ENCODE assay signal across 8 cellular contexts in the genomic region with DNA sequence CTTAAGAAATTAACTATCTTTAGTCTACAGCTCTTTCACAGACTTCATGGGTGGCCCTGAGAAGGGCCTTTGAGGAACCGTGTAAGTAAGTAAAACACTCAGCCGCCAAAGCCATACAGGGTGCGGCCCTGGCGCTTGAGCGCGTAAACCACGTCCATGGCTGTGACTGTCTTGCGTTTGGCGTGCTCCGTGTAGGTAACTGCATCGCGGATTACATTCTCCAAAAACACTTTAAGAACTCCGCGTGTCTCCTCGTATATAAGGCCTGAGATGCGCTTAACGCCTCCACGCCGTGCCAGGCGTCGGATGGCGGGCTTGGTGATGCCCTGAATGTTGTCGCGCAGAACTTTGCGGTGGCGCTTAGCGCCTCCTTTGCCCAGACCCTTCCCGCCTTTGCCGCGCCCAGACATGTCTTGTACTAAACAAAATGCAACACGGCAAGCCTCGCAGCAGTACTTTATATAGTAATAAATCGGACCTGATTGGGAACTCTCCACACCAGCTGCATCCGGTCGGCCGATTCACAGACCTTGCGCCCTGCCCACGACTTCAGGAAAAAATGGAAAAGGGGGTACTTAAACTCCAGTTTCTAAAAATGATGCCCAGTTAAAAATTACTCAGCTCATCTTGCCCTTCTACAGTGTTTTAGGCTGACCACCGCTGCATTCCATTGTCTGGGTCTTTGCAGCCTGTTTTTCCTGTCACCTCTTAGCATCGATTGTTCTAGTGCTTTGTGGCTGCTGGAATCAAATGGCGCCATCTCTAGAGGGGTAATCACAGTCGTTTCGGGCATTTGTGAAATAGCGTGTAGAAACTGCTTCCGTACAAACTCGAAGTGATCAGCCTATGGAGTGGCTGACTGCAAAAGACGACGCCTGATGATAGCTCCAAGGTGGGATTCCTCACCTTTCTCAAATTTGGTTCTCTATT. TPM values are rescaled to one million over a fixed set of nuclear protein-coding genes. Genes with fewer than 3 reads are reported as not detected.
A peak's percentile ranks its signal among the peaks of the same experiment; 100 is the strongest.
DNase-seq lines count a peak whose midpoint lies in the region; ATAC-seq and TF ChIP-seq lines count a peak whose summit lies in the region.

No MANE protein-coding gene starts in this region.

- H4K20me1 ChIP-seq in GM23338 (replicated peaks; ENCODE audit: insufficient read depth) = no peaks in the 10 kb centered on the region

- no peaks in the 10 kb centered on the region for H3K79me2 ChIP-seq in GM23338 (replicated peaks; ENCODE audit: insufficient read depth)

- H3K27ac ChIP-seq in GM23338 (ENCODE audit: low read depth) (peak overlapping the region; percentile 97), stomach smooth muscle (ENCODE audit: low read length) (no peak overlapping the region)

- H3K4me2 ChIP-seq in GM23338 = peak overlapping the region; percentile 67

- POLR2A ChIA-PET in Caco-2 (lab: Charles Lee) = interaction anchor here (1.4 to 1.5 kb wide), 2 partner anchors 17 to 35 kb away, joined by 4 to 7 read pairs; a partner anchor contains a TSS
- POLR2A ChIA-PET in activated CD4-positive, alpha-beta memory T cell treated with anti-CD3 and anti-CD28 coated beads for 36 hours (lab: Charles Lee) = interaction anchor here (0.7 to 12.2 kb wide), 18 partner anchors 9 to 1853 kb away, joined by 3 to 507 read pairs (median 5); a partner anchor contains a TSS

- H3K27me3 Mint-ChIP-seq in Caco-2 (ENCODE audit: insufficient read depth, unreplicated experiment) = no peaks in the 10 kb centered on the region
- H3K27me3 Mint-ChIP-seq in GM23338 (ENCODE audit: insufficient read depth, low read depth, poor library complexity) = peaks cover 38% of the 10 kb centered on the region
- H3K27me3 Mint-ChIP-seq in activated CD4-positive, alpha-beta memory T cell treated with anti-CD3 and anti-CD28 coated beads for 36 hours = peaks cover 5% of the 10 kb centered on the region

- ATAC-seq in GM23338 = peak; percentile 41

- no peaks in the 10 kb centered on the region for H3K9me2 ChIP-seq in GM23338 (ENCODE audit: insufficient read depth)

- H3K27ac Mint-ChIP-seq in Caco-2 (ENCODE audit: unreplicated experiment) (peak overlapping the region; percentile 78), GM23338 (peak overlapping the region; percentile 100)
- peak overlapping the region; percentile 99 for H3K27ac Mint-ChIP-seq in activated CD4-positive, alpha-beta memory T cell treated with anti-CD3 and anti-CD28 coated beads for 36 hours

- no peaks in the 10 kb centered on the region for H3K4me1 ChIP-seq in Caco-2
- H3K4me1 ChIP-seq in GM23338 (ENCODE audit: insufficient read depth) = peaks cover 10% of the 10 kb centered on the region; the same call in 1 of the 2 replicates
- no peaks in the 10 kb centered on the region for H3K4me1 ChIP-seq in endocrine pancreas (ENCODE audit: control insufficient read depth, insufficient read depth, low read length)
- H3K4me1 ChIP-seq in stomach smooth muscle (ENCODE audit: control insufficient read depth, insufficient read depth, low read length) = peaks cover 16% of the 10 kb centered on the region

- intact Hi-C loops in Caco-2 (cut with micrococcal nuclease; ENCODE audit: unreplicated experiment) = no loop called here
- intact Hi-C loops in activated CD4-positive, alpha-beta memory T cell treated with anti-CD3 and anti-CD28 coated beads for 36 hours (cut with micrococcal nuclease) = loop anchor here (1.0 to 5.0 kb wide), 3 partner anchors 17 to 1716 kb away; a partner anchor contains a TSS

- no peak overlapping the region for H2AFZ ChIP-seq in GM23338

- no peaks in the 10 kb centered on the region for H3K9me3 ChIP-seq in Caco-2
- no peaks in the 10 kb centered on the region for H3K9me3 ChIP-seq in endocrine pancreas (ENCODE audit: control insufficient read depth, low read length)
- H3K9me3 ChIP-seq in stomach smooth muscle (ENCODE audit: control insufficient read depth in 2 of 2, low read length in 2 of 2) = peaks cover 0 to 4% of the 10 kb centered on the region in 2 donors

- no peak for DNase-seq in Caco-2
- DNase-seq in GM23338 (ENCODE audit: low spot score) = peak; percentile 76
- DNase-seq in NCI-H2107 treated with DMSO at 0.1 percent for 48 hours (lab: John Stamatoyannopoulos, UW; ENCODE audit: unreplicated experiment) = peak; percentile 46
- peak; percentile 87 for DNase-seq in activated CD4-positive, alpha-beta memory T cell treated with anti-CD3 and anti-CD28 coated beads for 36 hours
- peak; percentile 79 for DNase-seq in mucosa of gallbladder (ENCODE audit: low spot score)
- no peak for DNase-seq in T-helper 9 cell

- H3K9me3 Mint-ChIP-seq in Caco-2 (ENCODE audit: unreplicated experiment) = peaks cover 7% of the 10 kb centered on the region
- H3K9me3 Mint-ChIP-seq in GM23338 = peaks cover 3% of the 10 kb centered on the region; the same call in 2 of the 3 replicates
- no peaks in the 10 kb centered on the region for H3K9me3 Mint-ChIP-seq in activated CD4-positive, alpha-beta memory T cell treated with anti-CD3 and anti-CD28 coated beads for 36 hours

- CTCF ChIA-PET in Caco-2 (lab: Charles Lee) = interaction anchor here (0.6 kb wide), 1 partner anchor 66 kb away, joined by 4 read pairs; a partner anchor contains a TSS
- CTCF ChIA-PET in activated CD4-positive, alpha-beta memory T cell treated with anti-CD3 and anti-CD28 coated beads for 36 hours (lab: Charles Lee) = interaction anchor here (1.3 to 11.3 kb wide), 5 partner anchors 16 to 78 kb away, joined by 4 to 121 read pairs (median 6); a partner anchor contains a TSS

- H3K27me3 ChIP-seq in Caco-2 (replicated peaks; ENCODE audit: control insufficient read depth, insufficient read depth, low read length) (no peaks in the 10 kb centered on the region), GM23338 (ENCODE audit: insufficient read depth) (no peaks in the 10 kb centered on the region), endocrine pancreas (ENCODE audit: control insufficient read depth, insufficient read depth, low read length) (peaks cover 15% of the 10 kb centered on the region), stomach smooth muscle (ENCODE audit: control insufficient read depth in 1 of 2, insufficient read depth in 2 of 2, low read length in 2 of 2) (peaks cover 44 to 57% of the 10 kb centered on the region in 2 donors)

- H3K36me3 Mint-ChIP-seq in Caco-2 (ENCODE audit: insufficient read depth, unreplicated experiment) = peaks cover 7% of the 10 kb centered on the region
- H3K36me3 Mint-ChIP-seq in GM23338 (ENCODE audit: low read depth) = no peaks in the 10 kb centered on the region
- peaks cover 16% of the 10 kb centered on the region for H3K36me3 Mint-ChIP-seq in activated CD4-positive, alpha-beta memory T cell treated with anti-CD3 and anti-CD28 coated beads for 36 hours

- H3F3A ChIP-seq in GM23338 (replicated peaks; ENCODE audit: low read depth) = peaks cover 3% of the 10 kb centered on the region; the same call in 1 of the 2 replicates

- no TSS peak for BruUV-seq in Caco-2 (replicated peaks; lab: Mats Ljungman, UMichigan)

- H3K4me3 ChIP-seq in Caco-2 (ENCODE audit: low read depth, low read length) (no peak overlapping the region), GM23338 (peak overlapping the region; percentile 60), endocrine pancreas (ENCODE audit: control insufficient read depth, insufficient read depth, low read length) (peak overlapping the region; percentile 56), stomach smooth muscle (ENCODE audit: low read length in 2 of 2) (peak overlapping the region; percentile 35 to 74)

- H3K9ac ChIP-seq in endocrine pancreas (ENCODE audit: control insufficient read depth, insufficient read depth, low read length) (no peak overlapping the region), stomach smooth muscle (ENCODE audit: low read length in 2 of 2) (no peak overlapping the region)

- H3K4me1 Mint-ChIP-seq in Caco-2 (ENCODE audit: low read depth, unreplicated experiment) (peaks cover 5% of the 10 kb centered on the region), GM23338 (peaks cover 26% of the 10 kb centered on the region)
- H3K4me1 Mint-ChIP-seq in activated CD4-positive, alpha-beta memory T cell treated with anti-CD3 and anti-CD28 coated beads for 36 hours (ENCODE audit: low read depth) = peaks cover 28% of the 10 kb centered on the region

- H3K36me3 ChIP-seq in Caco-2 (ENCODE audit: control insufficient read depth, insufficient read depth, low read length) = no peaks in the 10 kb centered on the region
- H3K36me3 ChIP-seq in GM23338 (ENCODE audit: insufficient read depth) = no peaks in the 10 kb centered on the region
- H3K36me3 ChIP-seq in endocrine pancreas (ENCODE audit: control insufficient read depth, insufficient read depth, low read length) = no peaks in the 10 kb centered on the region
- H3K36me3 ChIP-seq in stomach smooth muscle (ENCODE audit: control insufficient read depth in 2 of 2, insufficient read depth in 2 of 2, low read length in 2 of 2) = no peaks in the 10 kb centered on the region

- TF ChIP-seq CTCF in Caco-2 (IDR thresholded peaks at IDR 0.05; ENCODE audit: insufficient read depth in 1 of 2, low read depth in 1 of 2, low read length in 1 of 2, severe bottlenecking in 1 of 2, unreplicated experiment in 1 of 2) (no peak), GM23338 (conservative IDR thresholded peaks at IDR 0.05; ENCODE audit: low read depth in 2 of 2) (no peak)

- no peak overlapping the region for H3K4me3 Mint-ChIP-seq in Caco-2 (ENCODE audit: unreplicated experiment)
- peak overlapping the region; percentile 89 for H3K4me3 Mint-ChIP-seq in GM23338
- H3K4me3 Mint-ChIP-seq in activated CD4-positive, alpha-beta memory T cell treated with anti-CD3 and anti-CD28 coated beads for 36 hours = peak overlapping the region; percentile 81

RNA-seq across cellular contexts. Expression of a gene that starts 38.8 kb away (rescaled TPM):
- total RNA-seq in Caco-2 (2022) (not detected in 2 replicates), mucosa of gallbladder (not detected)
- 0.38 TPM in 1 of 2 replicates, not detected in the other for total RNA-seq in GM23338 (2014; rRNA removed; shearing (Covaris generic))
- polyA plus RNA-seq in GM23338 (2016; fragmentation: Nextera tagmentation; extraction: Ambion mirVana) = not detected in 2 replicates
- not detected for total RNA-seq in activated CD4-positive, alpha-beta memory T cell treated with anti-CD3 and anti-CD28 coated beads for 36 hours

Comparison
In these comparisons a context has a peak if more than half of its experiments do, and no peak if none do; other contexts are left out.
1. DNase-seq: peak in GM23338 (single experiment), NCI-H2107 treated with DMSO at 0.1 percent for 48 hours (single experiment), activated CD4-positive, alpha-beta memory T cell treated with anti-CD3 and anti-CD28 coated beads for 36 hours (single experiment) and mucosa of gallbladder (single experiment); none in Caco-2 (0 of 2) and T-helper 9 cell (single experiment).
2. Peak in every context shown above with its lines, with median percentiles within 50 percentile points of each other: H3K27ac Mint-ChIP-seq.